Comparison of ENCODE assay signal across 16 cellular contexts in genomic region chr10:33819206-33819605, GRCh38.
DNase-seq lines count a peak whose midpoint lies in the region; ATAC-seq and TF ChIP-seq lines count a peak whose summit lies in the region.
"Had no signal": no experiment of that assay in that cellular context is flagged by ENCODE, and none has a peak within 500 bp of the region (broad histone marks: within the 10 kb centered on the region; RNA-seq: fewer than 3 reads in every experiment).

No MANE protein-coding gene starts in this region.

- H3K4me1 ChIP-seq in adipocyte (ENCODE audit: control insufficient read depth, insufficient read depth, low read length), result no peaks in the 10 kb centered on the region
- no peaks in the 10 kb centered on the region for H3K4me1 ChIP-seq in tibial artery

- H3K36me3 Mint-ChIP-seq in HFFc6 (ENCODE audit: low read depth), result peaks cover 5% of the 10 kb centered on the region; the same call in 1 of the 2 replicates

- no peak overlapping the region for H3K4me3 Mint-ChIP-seq in HFFc6

- peaks cover 4% of the 10 kb centered on the region; the same call in 1 of the 2 replicates for H3K9me3 Mint-ChIP-seq in HFFc6

- intact Hi-C loops in tibial artery (cut with DNase I; ENCODE audit: low total_unique reads), result no loop called here

- H3K9me3 ChIP-seq in adipocyte (ENCODE audit: control insufficient read depth, low read length) (no peaks in the 10 kb centered on the region), tibial artery (no peaks in the 10 kb centered on the region)

- H3K27ac ChIP-seq in tibial artery, result no peak overlapping the region

- H3K36me3 ChIP-seq in adipocyte (ENCODE audit: control insufficient read depth, insufficient read depth, low read length, severe bottlenecking), result no peaks in the 10 kb centered on the region
- H3K36me3 ChIP-seq in tibial artery, result no peaks in the 10 kb centered on the region

- no peak overlapping the region for H3K27ac Mint-ChIP-seq in HFFc6

- H3K4me3 ChIP-seq in adipocyte (ENCODE audit: low read length), result no peak overlapping the region
- H3K4me3 ChIP-seq in tibial artery, result no peak overlapping the region
- H3K4me3 ChIP-seq: GM12878 had no signal

- DNase-seq in ELR (ENCODE audit: low read depth) (peak; percentile 2), HFFc6 (peak; percentile 10), adipocyte (ENCODE audit: low read depth) (peak; percentile 19), fibroblast of the conjunctiva (ENCODE audit: low read depth) (peak; percentile 16), tibial artery (no peak), GOT3 (lab: John Stamatoyannopoulos, UW) (no peak)
- DNase-seq: C1 segment of cervical spinal cord, DMS 273 treated with DMSO at 0.1 percent for 48 hours, NCI-H146, NCI-H345, NCI-H748 treated with DMSO at 0.1 percent for 48 hours, SHP77 had no signal

- no peak for ATAC-seq in GM21447 (IDR thresholded peaks at IDR 0.05; ENCODE audit: unreplicated experiment)
- no peak for ATAC-seq in HG03280 (IDR thresholded peaks at IDR 0.05; ENCODE audit: unreplicated experiment)
- ATAC-seq: Panc1 had no signal

- H3K27me3 ChIP-seq in adipocyte (replicated peaks; ENCODE audit: control insufficient read depth, insufficient read depth, low read length) (no peaks in the 10 kb centered on the region), tibial artery (no peaks in the 10 kb centered on the region)

- peaks cover 4% of the 10 kb centered on the region for H3K27me3 Mint-ChIP-seq in HFFc6 (ENCODE audit: insufficient read depth)

- TF ChIP-seq CTCF in HFFc6 (IDR thresholded peaks at IDR 0.05) (no peak), tibial artery (IDR thresholded peaks at IDR 0.05) (no peak)

- H3K4me1 Mint-ChIP-seq in HFFc6 (ENCODE audit: low read depth), result no peaks in the 10 kb centered on the region; the same call in 1 of the 2 replicates

- no peak overlapping the region for H3K9ac ChIP-seq in adipocyte (ENCODE audit: low read length)

Comparison
In these comparisons a context has a peak if more than half of its experiments do, and no peak if none do; other contexts are left out.
1. DNase-seq: peak in ELR (single experiment), HFFc6 (single experiment), adipocyte (single experiment) and fibroblast of the conjunctiva (single experiment); none in tibial artery (0 of 2) and GOT3 (single experiment).